ENCODE assay signal across 9 cellular contexts in the genomic region with DNA sequence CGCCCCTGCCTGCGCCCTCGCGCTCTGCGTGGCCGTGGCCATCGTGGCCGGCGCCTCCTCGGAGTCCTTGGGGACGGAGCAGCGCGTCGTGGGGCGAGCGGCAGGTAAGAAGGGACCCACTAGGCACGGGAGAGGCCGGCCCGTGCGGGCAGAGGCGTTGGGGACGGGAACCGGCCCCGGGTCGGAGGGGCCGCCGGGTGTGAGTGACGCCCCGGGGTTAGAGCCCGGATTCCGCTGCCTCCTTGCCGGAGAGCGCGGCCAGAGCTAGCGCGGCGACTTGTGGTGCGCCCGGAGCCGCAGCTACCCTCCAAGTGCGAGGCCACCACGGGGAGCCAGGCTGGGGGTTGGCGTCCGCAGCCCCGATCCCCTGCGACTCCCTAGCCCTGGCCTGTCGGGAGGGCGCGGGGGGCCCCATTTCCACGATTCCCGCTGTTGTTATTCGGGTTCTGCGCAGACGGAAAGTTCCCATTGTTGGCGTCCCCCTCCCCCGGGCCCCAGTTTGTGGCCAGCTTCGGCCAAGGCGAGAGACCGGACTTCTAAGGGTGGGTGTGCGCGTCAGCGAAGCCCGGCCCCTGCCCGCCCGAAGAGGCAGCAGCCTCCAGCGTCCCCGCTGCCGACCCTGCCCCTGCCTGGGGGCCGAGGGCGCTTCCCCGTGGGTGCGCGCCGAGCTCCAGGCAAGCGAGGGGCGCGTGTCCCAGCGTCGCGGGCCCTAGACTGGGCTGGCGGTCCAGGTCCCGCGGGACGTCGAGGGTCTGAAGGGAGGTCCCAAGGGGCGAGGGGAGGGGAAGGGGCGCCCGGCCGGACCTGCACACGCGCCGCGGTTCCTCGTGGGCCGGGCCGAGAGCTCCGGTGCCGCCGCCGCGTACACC. TPM values are rescaled to one million over a fixed set of nuclear protein-coding genes. Genes with fewer than 3 reads are reported as not detected.
DNase-seq lines count a peak whose midpoint lies in the region; ATAC-seq and TF ChIP-seq lines count a peak whose summit lies in the region.
"Had no signal": no experiment of that assay in that cellular context is flagged by ENCODE, and none has a peak within 500 bp of the region (broad histone marks: within the 10 kb centered on the region; RNA-seq: fewer than 3 reads in every experiment).

No MANE protein-coding gene starts in this region.

- DNase-seq in Daoy (ENCODE audit: low read depth) (peak; percentile 50), NT2/D1 (ENCODE audit: low read depth, low spot score) (no peak), esophagus muscularis mucosa (ENCODE audit: extremely low spot score) (no peak), prostate gland (ENCODE audit: low spot score) (no peak)
- DNase-seq in stimulated activated CD4-positive, alpha-beta T cell treated with anti-CD3 and anti-CD28 coated beads, Interleukin-12 subunit alpha, Interleukin-12 subunit beta, amount 100 ng/mL, for 4 hours: no peak
- DNase-seq: cerebellar nuclear complex had no signal

- H3K36me3 ChIP-seq in NT2/D1 (ENCODE audit: insufficient read depth, insufficient read length, low read length): peaks cover 35% of the 10 kb centered on the region
- H3K36me3 ChIP-seq in esophagus muscularis mucosa: no peaks in the 10 kb centered on the region
- H3K36me3 ChIP-seq in prostate gland: no peaks in the 10 kb centered on the region

- peak overlapping the region; percentile 100 for H3K9ac ChIP-seq in NT2/D1 (ENCODE audit: insufficient read length, low read depth)

- intact Hi-C loops in esophagus muscularis mucosa (cut with DNase I) (no loop called here), prostate gland (cut with DNase I) (no loop called here)

- H3K27ac ChIP-seq in esophagus muscularis mucosa (replicated peaks in 1 of 4): no peak overlapping the region
- peak overlapping the region in 1 of 2 donors; percentile 31 for H3K27ac ChIP-seq in prostate gland

- H3K27me3 ChIP-seq in NT2/D1 (ENCODE audit: insufficient read depth, insufficient read length) (peaks cover 28% of the 10 kb centered on the region), esophagus muscularis mucosa (peaks cover 12 to 81% (median 37%) of the 10 kb centered on the region in 4 donors), prostate gland (replicated peaks; ENCODE audit: insufficient read depth) (no peaks in the 10 kb centered on the region)

- no peak for TF ChIP-seq EP300 in esophagus muscularis mucosa (IDR thresholded peaks at IDR 0.05)

- under 1% methylated on average over 29 of the region's 101 CpGs for WGBS in esophagus muscularis mucosa
- WGBS in prostate gland: 2% methylated on average over 43 of the region's 101 CpGs

- no peaks in the 10 kb centered on the region for H3K9me3 ChIP-seq in NT2/D1 (ENCODE audit: insufficient read depth, low read length)
- H3K9me3 ChIP-seq in esophagus muscularis mucosa: no peaks in the 10 kb centered on the region
- no peaks in the 10 kb centered on the region for H3K9me3 ChIP-seq in prostate gland

- ATAC-seq in HG03342 (IDR thresholded peaks at IDR 0.05; ENCODE audit: unreplicated experiment): no peak
- ATAC-seq in GM18907 (IDR thresholded peaks at IDR 0.05; ENCODE audit: unreplicated experiment): no peak
- ATAC-seq in HG02885 (IDR thresholded peaks at IDR 0.05; ENCODE audit: poor library complexity, unreplicated experiment): no peak

- H3K4me3 ChIP-seq in NT2/D1 (ENCODE audit: insufficient read length, low read depth) (peak overlapping the region; percentile 98), esophagus muscularis mucosa (peak overlapping the region; percentile 54 to 67 (median 56)), prostate gland (peak overlapping the region; percentile 32 to 46)

- TF ChIP-seq CTCF in esophagus muscularis mucosa (IDR thresholded peaks at IDR 0.05) (no peak), prostate gland (IDR thresholded peaks at IDR 0.05) (no peak)

- H3K4me1 ChIP-seq in NT2/D1 (ENCODE audit: insufficient read depth, insufficient read length): peaks cover 46% of the 10 kb centered on the region
- H3K4me1 ChIP-seq in esophagus muscularis mucosa: peaks cover 15 to 34% (median 28%) of the 10 kb centered on the region in 4 donors
- H3K4me1 ChIP-seq in prostate gland (replicated peaks): peaks cover 10% of the 10 kb centered on the region

- TF ChIP-seq POLR2A in esophagus muscularis mucosa (IDR thresholded peaks at IDR 0.05; ENCODE audit: low read depth) (no peak), prostate gland (IDR thresholded peaks at IDR 0.05) (no peak)

RNA-seq across cellular contexts. Expression of gene FGFR3, which starts 1.1 kb away (rescaled TPM):
- 0.46 and 1.0 TPM in 2 replicates for total RNA-seq in Daoy (2014; rRNA removed; shearing (Covaris generic))
- total RNA-seq in esophagus muscularis mucosa (1 to 10 TPM; 1.2 to 2.0 (median 1.6) TPM), prostate gland (10 to 100 TPM in 1 of 2 donors, 1 to 10 TPM in 1; 8.7 to 78.2 TPM)

Comparison
In these comparisons a context has a peak if more than half of its experiments do, and no peak if none do; other contexts are left out.
1. H3K4me3 ChIP-seq: peak in every context shown above with its lines; median percentile 98 in NT2/D1; 56 in esophagus muscularis mucosa; 39 in prostate gland.